In genomic region chr4:133149932-133150642, GRCh38 we compare ENCODE assay signal across 9 cellular contexts. TPM values are rescaled to one million over a fixed set of nuclear protein-coding genes. Genes with fewer than 3 reads are reported as not detected.
DNase-seq lines count a peak whose midpoint lies in the region; ATAC-seq and TF ChIP-seq lines count a peak whose summit lies in the region.
"Had no signal": no experiment of that assay in that cellular context is flagged by ENCODE, and none has a peak within 500 bp of the region (broad histone marks: within the 10 kb centered on the region; RNA-seq: fewer than 3 reads in every experiment).

No MANE protein-coding gene starts in this region.

- no peak overlapping the region for H3K27ac ChIP-seq in brain microvascular endothelial cell

- H3K4me3 ChIP-seq in brain microvascular endothelial cell (ENCODE audit: low read depth, low read length) = peak overlapping the region; percentile 71

- peaks cover 25% of the 10 kb centered on the region for H3K4me1 Mint-ChIP-seq in activated naive CD8-positive, alpha-beta T cell (ENCODE audit: low read depth)
- H3K4me1 Mint-ChIP-seq in activated naive CD8-positive, alpha-beta T cell treated with anti-CD3 and anti-CD28 coated beads for 36 hours = peaks cover 17% of the 10 kb centered on the region
- peaks cover 28% of the 10 kb centered on the region for H3K4me1 Mint-ChIP-seq in type B pancreatic cell (ENCODE audit: unreplicated experiment)

- peak overlapping the region; percentile 6 for H3K4me3 Mint-ChIP-seq in activated naive CD8-positive, alpha-beta T cell
- no peak overlapping the region for H3K4me3 Mint-ChIP-seq in activated naive CD8-positive, alpha-beta T cell treated with anti-CD3 and anti-CD28 coated beads for 36 hours
- H3K4me3 Mint-ChIP-seq in type B pancreatic cell = peak overlapping the region; percentile 93

- no peaks in the 10 kb centered on the region for H3K27me3 ChIP-seq in brain microvascular endothelial cell (replicated peaks)

- no peaks in the 10 kb centered on the region for H3K36me3 Mint-ChIP-seq in activated naive CD8-positive, alpha-beta T cell
- H3K36me3 Mint-ChIP-seq in activated naive CD8-positive, alpha-beta T cell treated with anti-CD3 and anti-CD28 coated beads for 36 hours = no peaks in the 10 kb centered on the region
- H3K36me3 Mint-ChIP-seq in type B pancreatic cell = peaks cover 11% of the 10 kb centered on the region
- H3K36me3 Mint-ChIP-seq: IgD-negative memory B cell had no signal

- no peak for ATAC-seq in GM18870 (IDR thresholded peaks at IDR 0.05; ENCODE audit: unreplicated experiment)
- ATAC-seq in GM21447 (IDR thresholded peaks at IDR 0.05; ENCODE audit: unreplicated experiment) = no peak

- no peak for DNase-seq in activated naive CD8-positive, alpha-beta T cell treated with anti-CD3 and anti-CD28 coated beads for 36 hours
- DNase-seq in brain microvascular endothelial cell (no peak), middle frontal gyrus (ENCODE audit: extremely low spot score, low spot score) (peak; percentile 2), type B pancreatic cell (ENCODE audit: extremely low spot score, unreplicated experiment) (peak; percentile 20), A172 (ENCODE audit: low spot score) (no peak)

- in situ Hi-C loops in brain microvascular endothelial cell (cut with HindIII; ENCODE audit: low pct_ligation_motif_present, low sequenced_read_pairs) = no loop called here

- H3K27me3 Mint-ChIP-seq in activated naive CD8-positive, alpha-beta T cell = peaks cover 58% of the 10 kb centered on the region
- peaks cover 97% of the 10 kb centered on the region for H3K27me3 Mint-ChIP-seq in activated naive CD8-positive, alpha-beta T cell treated with anti-CD3 and anti-CD28 coated beads for 36 hours
- peaks cover 87% of the 10 kb centered on the region for H3K27me3 Mint-ChIP-seq in type B pancreatic cell

- H3K36me3 ChIP-seq in brain microvascular endothelial cell (replicated peaks) = no peaks in the 10 kb centered on the region

- no peak overlapping the region for H3K27ac Mint-ChIP-seq in activated naive CD8-positive, alpha-beta T cell
- H3K27ac Mint-ChIP-seq in activated naive CD8-positive, alpha-beta T cell treated with anti-CD3 and anti-CD28 coated beads for 36 hours = no peak overlapping the region
- peak overlapping the region; percentile 59 for H3K27ac Mint-ChIP-seq in type B pancreatic cell

- H3K9me3 Mint-ChIP-seq in activated naive CD8-positive, alpha-beta T cell (ENCODE audit: low read depth) = no peaks in the 10 kb centered on the region
- peaks cover 3% of the 10 kb centered on the region for H3K9me3 Mint-ChIP-seq in activated naive CD8-positive, alpha-beta T cell treated with anti-CD3 and anti-CD28 coated beads for 36 hours
- no peaks in the 10 kb centered on the region for H3K9me3 Mint-ChIP-seq in type B pancreatic cell

- TF ChIP-seq CTCF in brain microvascular endothelial cell (IDR thresholded peaks at IDR 0.05; ENCODE audit: low read depth, low read length, missing control alignments) (no peak), type B pancreatic cell (conservative IDR thresholded peaks at IDR 0.05) (no peak)

RNA-seq across cellular contexts. Expression of gene PCDH10, which starts 1.0 kb away (rescaled TPM):
- total RNA-seq in activated naive CD8-positive, alpha-beta T cell treated with anti-CD3 and anti-CD28 coated beads for 36 hours = not detected
- total RNA-seq in type B pancreatic cell (ENCODE audit: low replicate concordance) = 10.4 and 61.9 TPM in 2 replicates
- 14.1 and 18.9 TPM in 2 replicates for total RNA-seq in A172 (2014; rRNA removed; shearing (Covaris generic))

Comparison
In these comparisons a context has a peak if more than half of its experiments do, and no peak if none do; other contexts are left out.
1. DNase-seq: peak in middle frontal gyrus (single experiment) and type B pancreatic cell (single experiment); none in activated naive CD8-positive, alpha-beta T cell treated with anti-CD3 and anti-CD28 coated beads for 36 hours (single experiment), brain microvascular endothelial cell (single experiment) and A172 (single experiment).
2. RNA of gene PCDH10, which starts 1.0 kb away (total RNA-seq): 10.4 to 61.9 TPM in type B pancreatic cell and 14.1 to 18.9 TPM in A172; not detected in activated naive CD8-positive, alpha-beta T cell treated with anti-CD3 and anti-CD28 coated beads for 36 hours; every median in the first group is over 10 times any median in the second.